In genomic region chr19:38875656-38876345, GRCh38 we compare ENCODE assay signal across 19 cellular contexts. TPM values are rescaled to one million over a fixed set of nuclear protein-coding genes. Genes with fewer than 3 reads are reported as not detected.
DNase-seq lines count a peak whose midpoint lies in the region; ATAC-seq and TF ChIP-seq lines count a peak whose summit lies in the region.
"Had no signal": no experiment of that assay in that cellular context is flagged by ENCODE, and none has a peak within 500 bp of the region (broad histone marks: within the 10 kb centered on the region; RNA-seq: fewer than 3 reads in every experiment).

No MANE protein-coding gene starts in this region.

- H3K9me3 Mint-ChIP-seq in activated T-helper 1 cell treated with anti-CD3 and anti-CD28 coated beads, Interleukin-12 subunit alpha, Interleukin-12 subunit beta, Interleukin-2, Interleukin-4 antibody, amounts not matched to agents 30 ng/mL and 10 ng/mL and 1 ng/mL, durations not matched to agents 14 hours and 24 hours and 36 hours: no peaks in the 10 kb centered on the region
- no peaks in the 10 kb centered on the region for H3K9me3 Mint-ChIP-seq in nephron
- H3K9me3 Mint-ChIP-seq: CD14-positive monocyte had no signal

- H3K27me3 Mint-ChIP-seq in activated T-helper 1 cell treated with anti-CD3 and anti-CD28 coated beads, Interleukin-12 subunit alpha, Interleukin-12 subunit beta, Interleukin-2, Interleukin-4 antibody, amounts not matched to agents 30 ng/mL and 10 ng/mL and 1 ng/mL, durations not matched to agents 14 hours and 24 hours and 36 hours (ENCODE audit: insufficient read depth): no peaks in the 10 kb centered on the region
- H3K27me3 Mint-ChIP-seq in nephron (ENCODE audit: low read depth): peaks cover 12% of the 10 kb centered on the region

- H3K4me1 Mint-ChIP-seq in activated T-helper 1 cell treated with anti-CD3 and anti-CD28 coated beads, Interleukin-12 subunit alpha, Interleukin-12 subunit beta, Interleukin-2, Interleukin-4 antibody, amounts not matched to agents 30 ng/mL and 10 ng/mL and 1 ng/mL, durations not matched to agents 14 hours and 24 hours and 36 hours (ENCODE audit: low read depth): peaks cover 34% of the 10 kb centered on the region
- H3K4me1 Mint-ChIP-seq in nephron: peaks cover 38% of the 10 kb centered on the region

- peak overlapping the region; percentile 63 for H3K27ac Mint-ChIP-seq in activated T-helper 1 cell treated with anti-CD3 and anti-CD28 coated beads, Interleukin-12 subunit alpha, Interleukin-12 subunit beta, Interleukin-2, Interleukin-4 antibody, amounts not matched to agents 30 ng/mL and 10 ng/mL and 1 ng/mL, durations not matched to agents 14 hours and 24 hours and 36 hours
- H3K27ac Mint-ChIP-seq in nephron: peak overlapping the region; percentile 56 to 88 (median 76)

- ATAC-seq in omental fat pad (ENCODE audit: low FRiP score): no peak
- ATAC-seq: foreskin keratinocyte, left lung, SK-N-SH treated with all-trans-retinoic acid at 6 μM for 48 hours had no signal

- intact Hi-C loops in activated T-helper 1 cell treated with anti-CD3 and anti-CD28 coated beads, Interleukin-12 subunit alpha, Interleukin-12 subunit beta, Interleukin-2, Interleukin-4 antibody, amounts not matched to agents 30 ng/mL and 10 ng/mL and 1 ng/mL, durations not matched to agents 14 hours and 24 hours and 36 hours (cut with micrococcal nuclease): no loop called here

- H3K36me3 Mint-ChIP-seq in activated T-helper 1 cell treated with anti-CD3 and anti-CD28 coated beads, Interleukin-12 subunit alpha, Interleukin-12 subunit beta, Interleukin-2, Interleukin-4 antibody, amounts not matched to agents 30 ng/mL and 10 ng/mL and 1 ng/mL, durations not matched to agents 14 hours and 24 hours and 36 hours (ENCODE audit: low read depth): peaks cover 7% of the 10 kb centered on the region
- no peaks in the 10 kb centered on the region for H3K36me3 Mint-ChIP-seq in nephron (ENCODE audit: low read depth)

- TF ChIP-seq CTCF in nephron (IDR thresholded peaks at IDR 0.05; ENCODE audit: unreplicated experiment in 3 of 3) (no peak), omental fat pad (IDR thresholded peaks at IDR 0.05) (no peak)

- DNase-seq in DMS53 (lab: John Stamatoyannopoulos, UW) (peak; percentile 45), DMS53 treated with DMSO at 0.1 percent for 48 hours (lab: John Stamatoyannopoulos, UW; ENCODE audit: unreplicated experiment) (no peak), LHCN-M2 (ENCODE audit: low read depth) (peak; percentile 29), dedifferentiated amniotic fluid mesenchymal stem cell (ENCODE audit: extremely low spot score) (no peak), omental fat pad (ENCODE audit: low spot score) (no peak)
- no peak for DNase-seq in activated T-helper 1 cell treated with anti-CD3 and anti-CD28 coated beads, Interleukin-12 subunit alpha, Interleukin-12 subunit beta, Interleukin-2, Interleukin-4 antibody, amounts not matched to agents 30 ng/mL and 10 ng/mL and 1 ng/mL, durations not matched to agents 14 hours and 24 hours and 36 hours (ENCODE audit: low spot score)
- no peak for DNase-seq in stimulated activated naive CD4-positive, alpha-beta T cell (lab: John Stamatoyannopoulos, UW)
- DNase-seq: activated CD8-positive, alpha-beta memory T cell treated with anti-CD3 and anti-CD28 coated beads, Interleukin-2, amount 50 U/mL, for 4 hours; amniotic stem cell; cerebellar nuclear complex; foreskin keratinocyte; NCI-H1417 treated with DMSO at 0.1 percent for 48 hours; NCI-H446 treated with DMSO at 0.1 percent for 48 hours; OCI-M1; stimulated activated CD4-positive, alpha-beta T cell treated with anti-CD3 and anti-CD28 coated beads, Interleukin-15, amount 100 ng/mL, for 24 hours had no signal

- H3K4me3 Mint-ChIP-seq in activated T-helper 1 cell treated with anti-CD3 and anti-CD28 coated beads, Interleukin-12 subunit alpha, Interleukin-12 subunit beta, Interleukin-2, Interleukin-4 antibody, amounts not matched to agents 30 ng/mL and 10 ng/mL and 1 ng/mL, durations not matched to agents 14 hours and 24 hours and 36 hours: no peak overlapping the region
- peak overlapping the region in 1 of 3 experiments; percentile 21 for H3K4me3 Mint-ChIP-seq in nephron
- H3K4me3 Mint-ChIP-seq: CD14-positive monocyte had no signal

RNA-seq across cellular contexts. Expression of gene RINL, which starts 2.3 kb away (rescaled TPM):
- total RNA-seq in LHCN-M2 (2014; rRNA removed) (0.34 TPM in 1 of 2 replicates, not detected in the other), omental fat pad (10 to 100 TPM in 1 of 4 donors, 1 to 10 TPM in 3; 5.3 to 10.4 (median 7.1) TPM)
- 0.11 TPM for polyA plus RNA-seq in LHCN-M2 (2012)
- total RNA-seq in activated T-helper 1 cell treated with anti-CD3 and anti-CD28 coated beads, Interleukin-12 subunit alpha, Interleukin-12 subunit beta, Interleukin-2, Interleukin-4 antibody, amounts not matched to agents 30 ng/mL and 10 ng/mL and 1 ng/mL, durations not matched to agents 14 hours and 24 hours and 36 hours: 70.7 and 73.1 TPM in 2 replicates

RNA-seq across cellular contexts. Expression of gene SIRT2, which starts 23.6 kb away (rescaled TPM):
- 64.6 and 73.2 TPM in 2 replicates for total RNA-seq in LHCN-M2 (2014; rRNA removed)
- 62.7 TPM for polyA plus RNA-seq in LHCN-M2 (2012)
- 28.3 and 28.7 TPM in 2 replicates for total RNA-seq in activated T-helper 1 cell treated with anti-CD3 and anti-CD28 coated beads, Interleukin-12 subunit alpha, Interleukin-12 subunit beta, Interleukin-2, Interleukin-4 antibody, amounts not matched to agents 30 ng/mL and 10 ng/mL and 1 ng/mL, durations not matched to agents 14 hours and 24 hours and 36 hours
- total RNA-seq in omental fat pad: 100 to 1,000 TPM in 1 of 4 donors, 10 to 100 TPM in 3; 59.6 to 115 (median 74.5) TPM

RNA-seq across cellular contexts. Expression of gene NFKBIB, which starts 24.0 kb away (rescaled TPM):
- total RNA-seq in LHCN-M2 (2014; rRNA removed): 20.3 and 21.8 TPM in 2 replicates
- polyA plus RNA-seq in LHCN-M2 (2012): 18.6 TPM
- total RNA-seq in activated T-helper 1 cell treated with anti-CD3 and anti-CD28 coated beads, Interleukin-12 subunit alpha, Interleukin-12 subunit beta, Interleukin-2, Interleukin-4 antibody, amounts not matched to agents 30 ng/mL and 10 ng/mL and 1 ng/mL, durations not matched to agents 14 hours and 24 hours and 36 hours: 98.1 and 102 TPM in 2 replicates
- total RNA-seq in omental fat pad: 10 to 100 TPM; 19.6 to 30.9 (median 22.7) TPM

RNA-seq across cellular contexts. Expression of gene HNRNPL, which starts 26.0 kb away (rescaled TPM):
- 289 and 297 TPM in 2 replicates for total RNA-seq in LHCN-M2 (2014; rRNA removed)
- polyA plus RNA-seq in LHCN-M2 (2012): 335 TPM
- total RNA-seq in activated T-helper 1 cell treated with anti-CD3 and anti-CD28 coated beads, Interleukin-12 subunit alpha, Interleukin-12 subunit beta, Interleukin-2, Interleukin-4 antibody, amounts not matched to agents 30 ng/mL and 10 ng/mL and 1 ng/mL, durations not matched to agents 14 hours and 24 hours and 36 hours: 632 and 659 TPM in 2 replicates
- total RNA-seq in omental fat pad: 100 to 1,000 TPM; 138 to 180 (median 169) TPM

RNA-seq across cellular contexts. Expression of gene CCER2, which starts 36.2 kb away (rescaled TPM):
- total RNA-seq in LHCN-M2 (2014; rRNA removed) (not detected in 2 replicates), omental fat pad (under 1 TPM in 2 of 4 donors, not detected in 2; 0.50 to 0.84 TPM)
- polyA plus RNA-seq in LHCN-M2 (2012): not detected
- total RNA-seq in activated T-helper 1 cell treated with anti-CD3 and anti-CD28 coated beads, Interleukin-12 subunit alpha, Interleukin-12 subunit beta, Interleukin-2, Interleukin-4 antibody, amounts not matched to agents 30 ng/mL and 10 ng/mL and 1 ng/mL, durations not matched to agents 14 hours and 24 hours and 36 hours: 0.67 and 0.88 TPM in 2 replicates
- total RNA-seq: foreskin keratinocyte, left lung had no signal
- polyA plus RNA-seq: CD14-positive monocyte had no signal

Comparison
In these comparisons a context has a peak if more than half of its experiments do, and no peak if none do; other contexts are left out.
1. DNase-seq: peak in DMS53 (single experiment) and LHCN-M2 (single experiment); none in DMS53 treated with DMSO at 0.1 percent for 48 hours (single experiment), activated T-helper 1 cell treated with anti-CD3 and anti-CD28 coated beads, Interleukin-12 subunit alpha, Interleukin-12 subunit beta, Interleukin-2, Interleukin-4 antibody, amounts not matched to agents 30 ng/mL and 10 ng/mL and 1 ng/mL, durations not matched to agents 14 hours and 24 hours and 36 hours (single experiment), dedifferentiated amniotic fluid mesenchymal stem cell (single experiment), stimulated activated naive CD4-positive, alpha-beta T cell (0 of 6) and omental fat pad (single experiment).